Comparison of ENCODE assay signal across 1 cellular context in genomic region chr1:156488566-156489165, GRCh38.
TF ChIP-seq lines count a peak whose summit lies in the region.

No MANE protein-coding gene starts in this region.

TF ChIP-seq in GM12878, 131 proteins besides CTCF, POLR2A, EP300 and RAD21 (continued from another document and continues in another):
- no peak for TF ChIP-seq CHD4 (IDR thresholded peaks at IDR 0.05)
- TF ChIP-seq TAF1 (IDR thresholded peaks at IDR 0.05; ENCODE audit: borderline replicate concordance, low read depth, low read length), result no peak
- peak; percentile 56; the same call in 1 of the 2 replicates for TF ChIP-seq GATAD2B (conservative IDR thresholded peaks at IDR 0.05; ENCODE audit: low read depth)
- no peak for TF ChIP-seq ZNF207 (IDR thresholded peaks at IDR 0.05; ENCODE audit: borderline replicate concordance)
- no peak for TF ChIP-seq EGR1 (IDR thresholded peaks at IDR 0.05; ENCODE audit: borderline replicate concordance in 1 of 2, low read depth in 2 of 2, low read length in 2 of 2)
- TF ChIP-seq, protein P1, sequence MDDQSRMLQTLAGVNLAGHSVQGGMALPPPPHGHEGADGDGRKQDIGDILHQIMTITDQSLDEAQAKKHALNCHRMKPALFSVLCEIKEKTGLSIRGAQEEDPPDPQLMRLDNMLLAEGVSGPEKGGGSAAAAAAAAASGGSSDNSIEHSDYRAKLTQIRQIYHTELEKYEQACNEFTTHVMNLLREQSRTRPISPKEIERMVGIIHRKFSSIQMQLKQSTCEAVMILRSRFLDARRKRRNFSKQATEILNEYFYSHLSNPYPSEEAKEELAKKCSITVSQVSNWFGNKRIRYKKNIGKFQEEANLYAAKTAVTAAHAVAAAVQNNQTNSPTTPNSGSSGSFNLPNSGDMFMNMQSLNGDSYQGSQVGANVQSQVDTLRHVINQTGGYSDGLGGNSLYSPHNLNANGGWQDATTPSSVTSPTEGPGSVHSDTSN (IDR thresholded peaks at IDR 0.05; ENCODE audit: insufficient replicate concordance, low read depth, low read length), result no peak
- no peak for TF ChIP-seq YY1 (IDR thresholded peaks at IDR 0.05; ENCODE audit: low read depth, low read length)
- peak; percentile 52 for TF ChIP-seq NBN (IDR thresholded peaks at IDR 0.05)
- peak; percentile 86 for TF ChIP-seq BCL11A (IDR thresholded peaks at IDR 0.05; ENCODE audit: low read depth, low read length)
- TF ChIP-seq ATF7 (IDR thresholded peaks at IDR 0.05; ENCODE audit: low read depth), result peak; percentile 81
- TF ChIP-seq SMARCA5 (IDR thresholded peaks at IDR 0.05), result no peak
- no peak for TF ChIP-seq STAT3 (IDR thresholded peaks at IDR 0.05; ENCODE audit: low read depth, low read length)
- TF ChIP-seq FOS (IDR thresholded peaks at IDR 0.05; ENCODE audit: borderline replicate concordance, extremely low read depth, insufficient read length), result no peak
- TF ChIP-seq SMC3 (IDR thresholded peaks at IDR 0.05; ENCODE audit: borderline replicate concordance, low read length), result no peak
- TF ChIP-seq RUNX3 (IDR thresholded peaks at IDR 0.05; ENCODE audit: low read length), result no peak
- no peak for TF ChIP-seq BRCA1 (IDR thresholded peaks at IDR 0.05; ENCODE audit: low read depth, low read length)
- TF ChIP-seq USF1 (IDR thresholded peaks at IDR 0.05; ENCODE audit: borderline replicate concordance, extremely low read length, insufficient read depth, low read depth, low read length), result no peak
- TF ChIP-seq BMI1 (IDR thresholded peaks at IDR 0.05; ENCODE audit: borderline replicate concordance), result peak; percentile 73
- TF ChIP-seq BHLHE40 (IDR thresholded peaks at IDR 0.05; ENCODE audit: borderline replicate concordance in 1 of 2, low read depth in 2 of 2, low read length in 1 of 2), result peak; percentile 66 to 72; a peak in 3 of 4 replicates
- peak; percentile 54; the same call in 1 of the 2 replicates for TF ChIP-seq BACH1 (IDR thresholded peaks at IDR 0.05; ENCODE audit: borderline replicate concordance)
- TF ChIP-seq BCLAF1 (IDR thresholded peaks at IDR 0.05), result no peak
- TF ChIP-seq SMAD1 (IDR thresholded peaks at IDR 0.05; ENCODE audit: low read depth, partially characterized antibody), result no peak
- peak; percentile 90 for TF ChIP-seq IKZF1 (conservative IDR thresholded peaks at IDR 0.05)
- TF ChIP-seq NR2C1 (IDR thresholded peaks at IDR 0.05), result peak; percentile 61; the same call in 1 of the 2 replicates
- peak; percentile 83 for TF ChIP-seq EED (IDR thresholded peaks at IDR 0.05; ENCODE audit: low read depth)
- TF ChIP-seq SP1 (IDR thresholded peaks at IDR 0.05; ENCODE audit: low read depth, low read length), result peak; percentile 61
- no peak for TF ChIP-seq NFXL1 (IDR thresholded peaks at IDR 0.05; ENCODE audit: borderline replicate concordance)
- no peak for TF ChIP-seq ATF3 (IDR thresholded peaks at IDR 0.05; ENCODE audit: borderline replicate concordance, extremely low read depth, low read depth, low read length)
- no peak for TF ChIP-seq CREB1 (IDR thresholded peaks at IDR 0.05; ENCODE audit: low read depth)
- TF ChIP-seq ELK1 (IDR thresholded peaks at IDR 0.05; ENCODE audit: low read depth, low read length), result no peak
- TF ChIP-seq MEF2B (IDR thresholded peaks at IDR 0.05; ENCODE audit: partially characterized antibody, poor library complexity, severe bottlenecking), result peak; percentile 70
- TF ChIP-seq SUPT20H (IDR thresholded peaks at IDR 0.05; ENCODE audit: borderline replicate concordance, control insufficient read depth, low read depth, low read length), result no peak
- no peak for TF ChIP-seq ZBTB33 (IDR thresholded peaks at IDR 0.05)
- TF ChIP-seq MTA3 (IDR thresholded peaks at IDR 0.05; ENCODE audit: borderline replicate concordance, low read length), result no peak
- no peak for TF ChIP-seq RCOR1 (conservative IDR thresholded peaks at IDR 0.05; ENCODE audit: low read depth, low read length)
- no peak for TF ChIP-seq WRNIP1 (IDR thresholded peaks at IDR 0.05; ENCODE audit: borderline replicate concordance, low read depth, low read length)
- TF ChIP-seq, protein P2, sequence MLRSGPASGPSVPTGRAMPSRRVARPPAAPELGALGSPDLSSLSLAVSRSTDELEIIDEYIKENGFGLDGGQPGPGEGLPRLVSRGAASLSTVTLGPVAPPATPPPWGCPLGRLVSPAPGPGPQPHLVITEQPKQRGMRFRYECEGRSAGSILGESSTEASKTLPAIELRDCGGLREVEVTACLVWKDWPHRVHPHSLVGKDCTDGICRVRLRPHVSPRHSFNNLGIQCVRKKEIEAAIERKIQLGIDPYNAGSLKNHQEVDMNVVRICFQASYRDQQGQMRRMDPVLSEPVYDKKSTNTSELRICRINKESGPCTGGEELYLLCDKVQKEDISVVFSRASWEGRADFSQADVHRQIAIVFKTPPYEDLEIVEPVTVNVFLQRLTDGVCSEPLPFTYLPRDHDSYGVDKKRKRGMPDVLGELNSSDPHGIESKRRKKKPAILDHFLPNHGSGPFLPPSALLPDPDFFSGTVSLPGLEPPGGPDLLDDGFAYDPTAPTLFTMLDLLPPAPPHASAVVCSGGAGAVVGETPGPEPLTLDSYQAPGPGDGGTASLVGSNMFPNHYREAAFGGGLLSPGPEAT (IDR thresholded peaks at IDR 0.05; ENCODE audit: low read depth), result peak; percentile 40; the same call in 1 of the 2 replicates
- no peak for TF ChIP-seq ZNF384 (IDR thresholded peaks at IDR 0.05; ENCODE audit: borderline replicate concordance, low read depth, low read length)
- TF ChIP-seq ZNF274 (IDR thresholded peaks at IDR 0.05; ENCODE audit: insufficient read depth, insufficient read length), result no peak
- peak; percentile 67; the same call in 1 of the 2 replicates for TF ChIP-seq TBL1XR1 (IDR thresholded peaks at IDR 0.05; ENCODE audit: low read depth, low read length)
- TF ChIP-seq ETV6 (conservative IDR thresholded peaks at IDR 0.05 in 1 of 2, IDR thresholded peaks at IDR 0.05 in 1 of 2; ENCODE audit: borderline replicate concordance in 1 of 2, low read depth in 1 of 2), result no peak; a peak in 1 of 4 replicates
- peak; percentile 80; the same call in 1 of the 2 replicates for TF ChIP-seq PAX5 (IDR thresholded peaks at IDR 0.05; ENCODE audit: borderline replicate concordance, low read depth, low read length)
- no peak for TF ChIP-seq HDAC2 (IDR thresholded peaks at IDR 0.05)
- TF ChIP-seq, protein P3, sequence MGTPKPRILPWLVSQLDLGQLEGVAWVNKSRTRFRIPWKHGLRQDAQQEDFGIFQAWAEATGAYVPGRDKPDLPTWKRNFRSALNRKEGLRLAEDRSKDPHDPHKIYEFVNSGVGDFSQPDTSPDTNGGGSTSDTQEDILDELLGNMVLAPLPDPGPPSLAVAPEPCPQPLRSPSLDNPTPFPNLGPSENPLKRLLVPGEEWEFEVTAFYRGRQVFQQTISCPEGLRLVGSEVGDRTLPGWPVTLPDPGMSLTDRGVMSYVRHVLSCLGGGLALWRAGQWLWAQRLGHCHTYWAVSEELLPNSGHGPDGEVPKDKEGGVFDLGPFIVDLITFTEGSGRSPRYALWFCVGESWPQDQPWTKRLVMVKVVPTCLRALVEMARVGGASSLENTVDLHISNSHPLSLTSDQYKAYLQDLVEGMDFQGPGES (IDR thresholded peaks at IDR 0.05), result no peak
- no peak for TF ChIP-seq RFX5 (IDR thresholded peaks at IDR 0.05; ENCODE audit: low read depth, low read length)
- no peak; the same call in 1 of the 2 replicates for TF ChIP-seq TARDBP (IDR thresholded peaks at IDR 0.05; ENCODE audit: borderline replicate concordance)
- TF ChIP-seq ZNF217 (IDR thresholded peaks at IDR 0.05), result no peak
- peak; percentile 69 to 77; a peak in 3 of 4 replicates for TF ChIP-seq IKZF2 (IDR thresholded peaks at IDR 0.05)
- TF ChIP-seq TCF3 (IDR thresholded peaks at IDR 0.05; ENCODE audit: borderline replicate concordance, insufficient read depth, low read depth, low read length), result peak; percentile 55; the same call in 1 of the 2 replicates
- no peak for TF ChIP-seq CHD1 (IDR thresholded peaks at IDR 0.05; ENCODE audit: low read depth, low read length)
- TF ChIP-seq EZH2 (IDR thresholded peaks at IDR 0.05; ENCODE audit: borderline replicate concordance, control insufficient read depth, low read depth, low read length), result no peak
- no peak for TF ChIP-seq PML (IDR thresholded peaks at IDR 0.05; ENCODE audit: low read length)
- TF ChIP-seq CREM (IDR thresholded peaks at IDR 0.05; ENCODE audit: low read depth), result peak; percentile 82
- TF ChIP-seq, protein P4, sequence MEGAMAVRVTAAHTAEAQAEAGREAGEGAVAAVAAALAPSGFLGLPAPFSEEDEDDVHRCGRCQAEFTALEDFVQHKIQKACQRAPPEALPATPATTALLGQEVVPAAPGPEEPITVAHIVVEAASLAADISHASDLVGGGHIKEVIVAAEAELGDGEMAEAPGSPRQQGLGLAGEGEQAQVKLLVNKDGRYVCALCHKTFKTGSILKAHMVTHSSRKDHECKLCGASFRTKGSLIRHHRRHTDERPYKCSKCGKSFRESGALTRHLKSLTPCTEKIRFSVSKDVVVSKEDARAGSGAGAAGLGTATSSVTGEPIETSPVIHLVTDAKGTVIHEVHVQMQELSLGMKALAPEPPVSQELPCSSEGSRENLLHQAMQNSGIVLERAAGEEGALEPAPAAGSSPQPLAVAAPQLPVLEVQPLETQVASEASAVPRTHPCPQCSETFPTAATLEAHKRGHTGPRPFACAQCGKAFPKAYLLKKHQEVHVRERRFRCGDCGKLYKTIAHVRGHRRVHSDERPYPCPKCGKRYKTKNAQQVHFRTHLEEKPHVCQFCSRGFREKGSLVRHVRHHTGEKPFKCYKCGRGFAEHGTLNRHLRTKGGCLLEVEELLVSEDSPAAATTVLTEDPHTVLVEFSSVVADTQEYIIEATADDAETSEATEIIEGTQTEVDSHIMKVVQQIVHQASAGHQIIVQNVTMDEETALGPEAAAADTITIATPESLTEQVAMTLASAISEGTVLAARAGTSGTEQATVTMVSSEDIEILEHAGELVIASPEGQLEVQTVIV (IDR thresholded peaks at IDR 0.05; ENCODE audit: borderline replicate concordance, partially characterized antibody), result peak; percentile 27
- no peak for TF ChIP-seq KDM1A (IDR thresholded peaks at IDR 0.05; ENCODE audit: borderline replicate concordance)
